ENCODE assay signal across 19 cellular contexts in the genomic region with DNA sequence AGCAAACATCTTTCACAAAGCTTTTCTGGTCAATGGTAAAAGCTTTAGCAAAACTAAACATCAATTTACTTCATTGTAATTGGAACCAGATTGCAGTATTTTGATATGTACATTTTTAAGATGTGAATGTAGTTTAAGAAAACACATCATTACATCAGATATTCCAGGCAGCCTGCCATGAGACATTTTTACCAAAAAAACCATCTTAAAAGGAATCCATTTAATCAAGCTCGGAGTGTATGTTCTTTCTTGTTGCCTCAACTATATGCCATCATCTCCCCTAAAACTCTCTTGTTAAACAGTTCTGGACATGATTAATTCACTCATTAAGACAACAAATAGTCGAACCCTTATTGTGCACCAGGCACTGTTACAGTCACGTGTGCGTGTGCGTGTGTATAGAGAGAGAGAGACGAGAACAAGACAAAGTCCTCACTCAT.
DNase-seq lines count a peak whose midpoint lies in the region; ATAC-seq and TF ChIP-seq lines count a peak whose summit lies in the region.
"Had no signal": no experiment of that assay in that cellular context is flagged by ENCODE, and none has a peak within 500 bp of the region (broad histone marks: within the 10 kb centered on the region; RNA-seq: fewer than 3 reads in every experiment).

No MANE protein-coding gene starts in this region.

- H2AFZ ChIP-seq in HCT116 (ENCODE audit: low read depth, low read length, poor library complexity, severe bottlenecking), result no peak overlapping the region

- intact Hi-C loops in HCT116 (cut with micrococcal nuclease) (no loop called here), vagina (cut with DNase I) (no loop called here), dorsolateral prefrontal cortex (cut with DNase I) (no loop called here)

- H3K9me3 ChIP-seq in HCT116 (ENCODE audit: control insufficient read depth in 1 of 2, insufficient read depth in 1 of 2, low read depth in 1 of 2, low read length in 2 of 2), result no peaks in the 10 kb centered on the region
- no peaks in the 10 kb centered on the region for H3K9me3 ChIP-seq in adipocyte (ENCODE audit: control insufficient read depth, low read length)
- no peaks in the 10 kb centered on the region for H3K9me3 ChIP-seq in vagina
- H3K9me3 ChIP-seq: lower lobe of right lung, SJCRH30 had no signal

- H3K27me3 ChIP-seq in HCT116 (ENCODE audit: insufficient read depth, low read length), result no peaks in the 10 kb centered on the region
- no peaks in the 10 kb centered on the region for H3K27me3 ChIP-seq in adipocyte (replicated peaks; ENCODE audit: control insufficient read depth, insufficient read depth, low read length)
- no peaks in the 10 kb centered on the region for H3K27me3 ChIP-seq in vagina
- H3K27me3 ChIP-seq in dorsolateral prefrontal cortex, result no peaks in the 10 kb centered on the region
- H3K27me3 ChIP-seq: SJCRH30 had no signal

- no peak for TF ChIP-seq POLR2A in HCT116 (IDR thresholded peaks at IDR 0.05; ENCODE audit: borderline replicate concordance, extremely low read depth, insufficient read depth, insufficient read length)
- TF ChIP-seq POLR2A in vagina (IDR thresholded peaks at IDR 0.05), result no peak

- CTCF ChIA-PET in HCT116 (lab: Charles Lee), result no interaction called here

- no peaks in the 10 kb centered on the region for H4K20me1 ChIP-seq in HCT116 (ENCODE audit: insufficient read depth)

- H3K36me3 Mint-ChIP-seq in activated naive CD8-positive, alpha-beta T cell treated with anti-CD3 and anti-CD28 coated beads for 36 hours, result peaks cover 5% of the 10 kb centered on the region

- H3K36me3 ChIP-seq in HCT116 (ENCODE audit: control insufficient read depth in 1 of 2, insufficient read depth in 2 of 2, low read length in 2 of 2) (no peaks in the 10 kb centered on the region; a peak in 1 of 4 replicates), adipocyte (ENCODE audit: control insufficient read depth, insufficient read depth, low read length, severe bottlenecking) (peaks cover 12% of the 10 kb centered on the region), vagina (no peaks in the 10 kb centered on the region)
- H3K36me3 ChIP-seq: lower lobe of right lung, WERI-Rb-1 had no signal

- POLR2A ChIA-PET in HCT116 (lab: Charles Lee), result interaction anchor here (1.9 kb wide), 1 partner anchor 93 kb away, joined by 3 read pairs; no protein-coding TSS in a partner anchor

- no TSS peak for BruUV-seq in HCT116 (replicated peaks; lab: Mats Ljungman, UMichigan)

- no peak for ATAC-seq in HCT116
- ATAC-seq in HG03442 (IDR thresholded peaks at IDR 0.05; ENCODE audit: unreplicated experiment), result no peak
- ATAC-seq: activated naive CD8-positive, alpha-beta T cell treated with anti-CD3 and anti-CD28 coated beads, Interleukin-2, amount 50 U/mL, for 24 hours; GM12878; lower lobe of right lung had no signal

- no peak overlapping the region for H3K4me3 Mint-ChIP-seq in activated naive CD8-positive, alpha-beta T cell treated with anti-CD3 and anti-CD28 coated beads for 36 hours
- H3K4me3 Mint-ChIP-seq: activated naive CD8-positive, alpha-beta T cell treated with anti-CD3 and anti-CD28 coated beads, Interleukin-2, amount 50 U/mL, for 24 hours; H9 had no signal

- H3K9me2 ChIP-seq in HCT116 (ENCODE audit: insufficient read depth), result no peaks in the 10 kb centered on the region

- H3K4me3 ChIP-seq in HCT116 (replicated peaks in 1 of 2; ENCODE audit: low read depth in 1 of 2, low read length in 2 of 2) (no peak overlapping the region), adipocyte (ENCODE audit: low read length) (no peak overlapping the region), fibroblast of pulmonary artery (replicated peaks; ENCODE audit: low read depth, low read length) (no peak overlapping the region), vagina (no peak overlapping the region), dorsolateral prefrontal cortex (no peak overlapping the region)
- H3K4me3 ChIP-seq: GM12878, lower lobe of right lung, SJCRH30, smooth muscle cell had no signal

- H3K4me2 ChIP-seq in HCT116 (ENCODE audit: low read length), result peak overlapping the region; percentile 65
- H3K4me2 ChIP-seq: smooth muscle cell had no signal

- H3K4me1 ChIP-seq in HCT116 (ENCODE audit: control insufficient read depth in 1 of 2, insufficient read depth in 2 of 2, low read length in 2 of 2) (peaks cover 96 to 99% of the 10 kb centered on the region in 2 experiments), adipocyte (ENCODE audit: control insufficient read depth, insufficient read depth, low read length) (peaks cover 69% of the 10 kb centered on the region), vagina (peaks cover 73% of the 10 kb centered on the region)
- H3K4me1 ChIP-seq: SJCRH30 had no signal

- no peaks in the 10 kb centered on the region for H3K9me3 Mint-ChIP-seq in activated naive CD8-positive, alpha-beta T cell treated with anti-CD3 and anti-CD28 coated beads for 36 hours
- H3K9me3 Mint-ChIP-seq: activated naive CD8-positive, alpha-beta T cell treated with anti-CD3 and anti-CD28 coated beads, Interleukin-2, amount 50 U/mL, for 24 hours; H9 had no signal

- H3K4me1 Mint-ChIP-seq in activated naive CD8-positive, alpha-beta T cell treated with anti-CD3 and anti-CD28 coated beads for 36 hours, result peaks cover 57% of the 10 kb centered on the region

- peaks cover 69% of the 10 kb centered on the region for H3K79me2 ChIP-seq in HCT116 (ENCODE audit: insufficient read depth, low read length)

- H3K9ac ChIP-seq in HCT116 (ENCODE audit: low read length), result no peak overlapping the region
- H3K9ac ChIP-seq in adipocyte (ENCODE audit: low read length), result no peak overlapping the region

- TF ChIP-seq RAD21 in HCT116 (IDR thresholded peaks at IDR 0.05; ENCODE audit: low read depth), result no peak

- DNase-seq in HCT116 (ENCODE audit: low read depth, low spot score), result no peak
- DNase-seq in adipocyte (ENCODE audit: low read depth), result peak; percentile 98
- DNase-seq in fibroblast of pulmonary artery (ENCODE audit: low read depth), result peak; percentile 90
- DNase-seq in vagina (ENCODE audit: extremely low spot score in 2 of 2), result no peak
- DNase-seq in NK-92 treated with Interleukin-12 subunit alpha and Interleukin-12 subunit beta, amount 100 ng/mL, for 24 hours (lab: John Stamatoyannopoulos, UW), result no peak
- no peak for DNase-seq in dorsolateral prefrontal cortex
- DNase-seq in activated naive CD8-positive, alpha-beta T cell treated with anti-CD3 and anti-CD28 coated beads for 36 hours, result no peak
- DNase-seq: activated naive CD8-positive, alpha-beta T cell treated with anti-CD3 and anti-CD28 coated beads, Interleukin-2, amount 50 U/mL, for 24 hours; DMS 273 treated with DMSO at 0.1 percent for 48 hours; H9; lower lobe of right lung; NCI-H1105; NCI-H526; SJCRH30; trophoblast cell; WERI-Rb-1 had no signal

- TF ChIP-seq CTCF in HCT116 (IDR thresholded peaks at IDR 0.05 in 2 of 3, conservative IDR thresholded peaks at IDR 0.05 in 1 of 3; ENCODE audit: borderline replicate concordance in 1 of 3, insufficient read depth in 1 of 3, low read depth in 2 of 3, low read length in 2 of 3) (no peak), fibroblast of pulmonary artery (IDR thresholded peaks at IDR 0.05; ENCODE audit: low read length, missing control alignments) (no peak), vagina (IDR thresholded peaks at IDR 0.05) (no peak), dorsolateral prefrontal cortex (IDR thresholded peaks at IDR 0.05 in 54 of 56, conservative IDR thresholded peaks at IDR 0.05 in 2 of 56; ENCODE audit: low read depth in 1 of 56, partially characterized antibody in 56 of 56) (no peak)

- H3K27ac ChIP-seq in HCT116 (ENCODE audit: low read depth, low read length), result peak overlapping the region; percentile 97
- H3K27ac ChIP-seq in vagina, result peak overlapping the region; percentile 66
- peak overlapping the region in 26 of 59 donors; percentile 1 to 65 (median 26) for H3K27ac ChIP-seq in dorsolateral prefrontal cortex
- H3K27ac ChIP-seq: lower lobe of right lung, SJCRH30, WERI-Rb-1 had no signal

- no peak overlapping the region for H3K27ac Mint-ChIP-seq in activated naive CD8-positive, alpha-beta T cell treated with anti-CD3 and anti-CD28 coated beads for 36 hours
- H3K27ac Mint-ChIP-seq: activated naive CD8-positive, alpha-beta T cell treated with anti-CD3 and anti-CD28 coated beads, Interleukin-2, amount 50 U/mL, for 24 hours had no signal

- RAD21 ChIA-PET in HCT116 (lab: Charles Lee; ENCODE audit: low non-redundant PET in 1 of 2, low total read pairs in 2 of 2, uncharacterized antibody in 2 of 2, unreplicated experiment in 2 of 2), result no interaction called here

- H3K27me3 Mint-ChIP-seq in activated naive CD8-positive, alpha-beta T cell treated with anti-CD3 and anti-CD28 coated beads for 36 hours, result no peaks in the 10 kb centered on the region
- H3K27me3 Mint-ChIP-seq: activated naive CD8-positive, alpha-beta T cell treated with anti-CD3 and anti-CD28 coated beads, Interleukin-2, amount 50 U/mL, for 24 hours had no signal

TF ChIP-seq in HCT116, 20 proteins besides CTCF, POLR2A, EP300 and RAD21 (continues in another document):
- TF ChIP-seq, protein P1, sequence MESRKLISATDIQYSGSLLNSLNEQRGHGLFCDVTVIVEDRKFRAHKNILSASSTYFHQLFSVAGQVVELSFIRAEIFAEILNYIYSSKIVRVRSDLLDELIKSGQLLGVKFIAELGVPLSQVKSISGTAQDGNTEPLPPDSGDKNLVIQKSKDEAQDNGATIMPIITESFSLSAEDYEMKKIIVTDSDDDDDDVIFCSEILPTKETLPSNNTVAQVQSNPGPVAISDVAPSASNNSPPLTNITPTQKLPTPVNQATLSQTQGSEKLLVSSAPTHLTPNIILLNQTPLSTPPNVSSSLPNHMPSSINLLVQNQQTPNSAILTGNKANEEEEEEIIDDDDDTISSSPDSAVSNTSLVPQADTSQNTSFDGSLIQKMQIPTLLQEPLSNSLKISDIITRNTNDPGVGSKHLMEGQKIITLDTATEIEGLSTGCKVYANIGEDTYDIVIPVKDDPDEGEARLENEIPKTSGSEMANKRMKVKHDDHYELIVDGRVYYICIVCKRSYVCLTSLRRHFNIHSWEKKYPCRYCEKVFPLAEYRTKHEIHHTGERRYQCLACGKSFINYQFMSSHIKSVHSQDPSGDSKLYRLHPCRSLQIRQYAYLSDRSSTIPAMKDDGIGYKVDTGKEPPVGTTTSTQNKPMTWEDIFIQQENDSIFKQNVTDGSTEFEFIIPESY (IDR thresholded peaks at IDR 0.05; ENCODE audit: extremely low read depth, insufficient replicate concordance, low read length), result no peak
- TF ChIP-seq ZNF274 (IDR thresholded peaks at IDR 0.05; ENCODE audit: low read depth, low read length) (no peak), FOSL1 (IDR thresholded peaks at IDR 0.05; ENCODE audit: low read depth) (no peak)

Comparison
In these comparisons a context has a peak if more than half of its experiments do, and no peak if none do; other contexts are left out.
1. DNase-seq: peak in adipocyte (single experiment) and fibroblast of pulmonary artery (single experiment); none in HCT116 (single experiment), vagina (0 of 2), NK-92 treated with Interleukin-12 subunit alpha and Interleukin-12 subunit beta, amount 100 ng/mL, for 24 hours (single experiment), dorsolateral prefrontal cortex (0 of 10) and activated naive CD8-positive, alpha-beta T cell treated with anti-CD3 and anti-CD28 coated beads for 36 hours (single experiment).